1 cellular context compared by ENCODE assay signal in genomic region chr6:41498968-41499599, GRCh38.
TF ChIP-seq lines count a peak whose summit lies in the region.

No MANE protein-coding gene starts in this region.

TF ChIP-seq in K562, 482 proteins besides CTCF, POLR2A, EP300 and RAD21 (continued from another document):
- peak; percentile 44; the same call in 1 of the 2 replicates for TF ChIP-seq VEZF1 (CRISPR knock-in tag; IDR thresholded peaks at IDR 0.05)
- 0 out of 2 replicates have a peak, but pooled peaks have one; percentile 31 for TF ChIP-seq BHLHE40 (IDR thresholded peaks at IDR 0.05; ENCODE audit: low read length)
- TF ChIP-seq RCOR1 (IDR thresholded peaks at IDR 0.05; ENCODE audit: borderline replicate concordance in 1 of 2, low read depth in 2 of 2, low read length in 2 of 2) = 0 out of 4 replicates have a peak, but pooled peaks of 1 of the 2 experiments have one; percentile 17
- peak; percentile 30 for TF ChIP-seq RBM25 (IDR thresholded peaks at IDR 0.05; ENCODE audit: low read depth, low read length, severe bottlenecking)
- TF ChIP-seq ZBTB12 (CRISPR knock-in tag; IDR thresholded peaks at IDR 0.05) = 0 out of 2 replicates have a peak, but pooled peaks have one; percentile 34
- TF ChIP-seq CBFB (CRISPR knock-in tag; IDR thresholded peaks at IDR 0.05) = no peak
- TF ChIP-seq CUX1 (CRISPR knock-in tag; IDR thresholded peaks at IDR 0.05) = no peak
- no peak for TF ChIP-seq CREB3 (tag; conservative IDR thresholded peaks at IDR 0.05; ENCODE audit: low read depth)
- TF ChIP-seq FOXA3 (CRISPR knock-in tag; conservative IDR thresholded peaks at IDR 0.05 in 1 of 2, IDR thresholded peaks at IDR 0.05 in 1 of 2) = 0 out of 4 replicates have a peak, but pooled peaks of 1 of the 2 experiments have one; percentile 24
- no peak for TF ChIP-seq NR4A1 (CRISPR knock-in tag; IDR thresholded peaks at IDR 0.05)
- no peak for TF ChIP-seq NR4A1 (tag; IDR thresholded peaks at IDR 0.05)
- peak; percentile 19; the same call in 1 of the 2 replicates for TF ChIP-seq TFAP4 (CRISPR knock-in tag; IDR thresholded peaks at IDR 0.05; ENCODE audit: borderline replicate concordance)
